23 cellular contexts compared by ENCODE assay signal in the genomic region with DNA sequence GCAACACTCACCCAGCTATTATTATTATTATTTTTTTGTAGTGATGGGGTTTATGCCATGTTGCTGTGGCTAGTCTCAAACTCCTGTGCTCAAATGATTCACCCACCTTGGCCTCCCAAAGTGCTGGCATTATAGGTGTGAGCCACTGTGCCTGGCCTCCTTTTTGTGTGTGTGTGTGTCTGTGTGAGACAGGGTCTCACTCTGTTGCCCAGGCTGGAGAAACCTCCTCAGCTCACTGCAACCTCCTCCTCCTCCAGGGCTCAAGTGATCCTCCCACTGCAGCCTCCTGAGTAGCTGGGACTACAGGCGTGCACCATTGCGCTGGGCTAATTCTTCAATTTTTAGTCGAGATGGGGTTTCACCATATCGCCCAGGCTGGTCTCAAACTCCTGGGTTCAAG.
"Had no signal": no experiment of that assay in that cellular context is flagged by ENCODE, and none has a peak within 500 bp of the region (broad histone marks: within the 10 kb centered on the region; RNA-seq: fewer than 3 reads in every experiment).

No MANE protein-coding gene starts in this region.

- H3K4me3 ChIP-seq: adrenal gland, breast epithelium had no signal

- ATAC-seq: activated CD4-positive, alpha-beta T cell treated with anti-CD3 and anti-CD28 coated beads for 36 hours; activated CD8-positive, alpha-beta T cell treated with anti-CD3 and anti-CD28 coated beads, Interleukin-2, amount 10 ng/mL, durations not matched to agents 7 days and 5 days; T-helper 17 cell had no signal

- H3K27ac ChIP-seq: adrenal gland, breast epithelium, VCaP had no signal

- DNase-seq: activated CD4-positive, alpha-beta T cell treated with anti-CD3 and anti-CD28 coated beads for 36 hours; activated CD8-positive, alpha-beta memory T cell treated with anti-CD3 and anti-CD28 coated beads, Interleukin-2, amount 50 U/mL, for 48 hours; activated CD8-positive, alpha-beta T cell treated with anti-CD3 and anti-CD28 coated beads, Interleukin-2, amount 10 ng/mL, durations not matched to agents 7 days and 5 days; activated naive CD4-positive, alpha-beta T cell treated with anti-CD3 and anti-CD28 coated beads, Interleukin-2, amount 50 U/mL, for 16 hours; activated naive CD8-positive, alpha-beta T cell treated with anti-CD3 and anti-CD28 coated beads, Interleukin-2, amount 10 ng/mL, durations not matched to agents 7 days and 5 days; activated T-cell treated with anti-CD3 and anti-CD28 coated beads, Interleukin-2, amount 50 U/mL, for 1 hour; adrenal gland; anterior cingulate cortex; caudate nucleus; Kasumi-1; KBM-7; NCI-H1048; NCI-H146; NCI-H187 treated with DMSO at 0.1 percent for 48 hours; NCI-H2081 treated with DMSO at 0.1 percent for 48 hours; NCI-H446; NCI-H524; SHP77 treated with DMSO at 0.1 percent for 48 hours; T-helper 17 cell; T-helper 9 cell had no signal

- FAIRE-seq: RCC 7860 had no signal

- H3K36me3 ChIP-seq: breast epithelium had no signal

- H3K27me3 ChIP-seq: adrenal gland, breast epithelium had no signal

- H3K9me3 ChIP-seq: adrenal gland, breast epithelium had no signal
